In the genomic region with DNA sequence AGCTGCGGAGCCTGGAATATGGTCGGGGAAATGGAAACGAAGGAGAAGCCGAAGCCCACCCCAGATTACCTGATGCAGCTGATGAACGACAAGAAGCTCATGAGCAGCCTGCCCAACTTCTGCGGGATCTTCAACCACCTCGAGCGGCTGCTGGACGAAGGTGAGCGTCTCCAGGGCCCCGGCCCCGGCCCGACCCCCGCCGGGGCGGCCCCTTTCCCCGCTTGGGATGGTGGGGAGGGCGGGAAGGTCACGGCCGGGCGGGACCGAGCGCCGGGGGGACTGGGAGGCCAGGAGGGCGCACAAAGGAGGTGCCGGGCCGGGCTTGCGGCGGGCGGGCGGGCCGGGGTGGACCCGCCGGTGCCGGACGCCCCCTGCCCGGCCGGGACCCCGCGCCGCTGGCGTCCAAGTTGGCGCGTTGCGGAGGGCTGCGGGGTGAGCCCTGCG, we compare ENCODE assay signal across 8 cellular contexts. TPM values are rescaled to one million over a fixed set of nuclear protein-coding genes. Genes with fewer than 3 reads are reported as not detected.
DNase-seq lines count a peak whose midpoint lies in the region; ATAC-seq and TF ChIP-seq lines count a peak whose summit lies in the region.

No MANE protein-coding gene starts in this region.

- H3K4me3 Mint-ChIP-seq in brain (peak overlapping the region; percentile 77 to 91 (median 83)), memory B cell (peak overlapping the region; percentile 85)

- peak; percentile 50 for DNase-seq in A673 (ENCODE audit: low spot score)
- DNase-seq in memory B cell (ENCODE audit: low spot score in 2 of 2): peak; percentile 28 to 59
- DNase-seq in upper lobe of right lung: peak; percentile 70
- no peak for DNase-seq in islet precursor cell

- H3K9ac ChIP-seq in OCI-LY3 (ENCODE audit: low read length): peak overlapping the region; percentile 92

- intact Hi-C loops in A673 (cut with micrococcal nuclease; ENCODE audit: unreplicated experiment) (loop anchor here (5.0 to 10.0 kb wide), 2 partner anchors 230 to 682 kb away; no protein-coding TSS in a partner anchor), upper lobe of right lung (cut with DNase I) (no loop called here)

- peaks cover 39% of the 10 kb centered on the region for H3K4me1 ChIP-seq in A673 (ENCODE audit: insufficient read depth, low read length, poor library complexity, severe bottlenecking)
- peaks cover 38% of the 10 kb centered on the region for H3K4me1 ChIP-seq in OCI-LY3 (ENCODE audit: low read length)
- H3K4me1 ChIP-seq in upper lobe of right lung: peaks cover 29% of the 10 kb centered on the region

- ATAC-seq in GM19328 (IDR thresholded peaks at IDR 0.05; ENCODE audit: unreplicated experiment): peak; percentile 0
- no peak for ATAC-seq in memory B cell (ENCODE audit: low read depth)
- no peak for ATAC-seq in upper lobe of right lung
- no peak for ATAC-seq in HG03442 (IDR thresholded peaks at IDR 0.05; ENCODE audit: unreplicated experiment)

- H3K9me3 Mint-ChIP-seq in brain (peaks cover 2 to 9% (median 4%) of the 10 kb centered on the region in 5 experiments), memory B cell (no peaks in the 10 kb centered on the region)

- H3K4me1 Mint-ChIP-seq in brain (peaks cover 32% of the 10 kb centered on the region), memory B cell (peaks cover 23% of the 10 kb centered on the region)

- peak overlapping the region in 3 of 5 experiments; percentile 90 to 91 (median 91) for H3K27ac Mint-ChIP-seq in brain
- peak overlapping the region; percentile 91 for H3K27ac Mint-ChIP-seq in memory B cell

- POLR2A ChIA-PET in A673 (lab: Charles Lee; ENCODE audit: low non-redundant PET): no interaction called here

- H3K27me3 ChIP-seq in A673 (replicated peaks; ENCODE audit: insufficient read depth, low read depth, low read length, poor library complexity) (no peaks in the 10 kb centered on the region), OCI-LY3 (ENCODE audit: low read depth, low read length) (no peaks in the 10 kb centered on the region), upper lobe of right lung (no peaks in the 10 kb centered on the region)

- TF ChIP-seq CTCF in A673 (conservative IDR thresholded peaks at IDR 0.05; ENCODE audit: low read depth, low read length) (no peak), OCI-LY3 (IDR thresholded peaks at IDR 0.05; ENCODE audit: low read depth, low read length) (no peak), brain (conservative IDR thresholded peaks at IDR 0.05) (no peak), upper lobe of right lung (IDR thresholded peaks at IDR 0.05) (no peak)

- H3K27ac ChIP-seq in A673 (ENCODE audit: low read depth, low read length, poor library complexity, severe bottlenecking): peak overlapping the region; percentile 81
- H3K27ac ChIP-seq in OCI-LY3 (ENCODE audit: low read length): peak overlapping the region; percentile 86
- peak overlapping the region; percentile 95 for H3K27ac ChIP-seq in upper lobe of right lung

- peaks cover 60% of the 10 kb centered on the region for H3K79me2 ChIP-seq in OCI-LY3 (ENCODE audit: low read length)

- no TSS peak for BruUV-seq in A673 (replicated peaks; lab: Mats Ljungman, UMichigan)

- no peak overlapping the region for H2AFZ ChIP-seq in OCI-LY3 (ENCODE audit: low read depth, low read length)

- CTCF ChIA-PET in A673 (lab: Charles Lee): no interaction called here

- H3K36me3 Mint-ChIP-seq in brain (peaks cover 29% of the 10 kb centered on the region), memory B cell (peaks cover 3% of the 10 kb centered on the region)

- peak overlapping the region; percentile 81 for H3K4me2 ChIP-seq in OCI-LY3 (ENCODE audit: low read length)

- peaks cover 39% of the 10 kb centered on the region for H4K20me1 ChIP-seq in OCI-LY3 (ENCODE audit: insufficient read depth, low read length)

- no peaks in the 10 kb centered on the region for H3K9me3 ChIP-seq in A673 (ENCODE audit: low read depth, low read length, poor library complexity, severe bottlenecking)
- H3K9me3 ChIP-seq in OCI-LY3 (ENCODE audit: insufficient read depth, low read length): no peaks in the 10 kb centered on the region
- no peaks in the 10 kb centered on the region for H3K9me3 ChIP-seq in upper lobe of right lung

- H3K36me3 ChIP-seq in A673 (ENCODE audit: insufficient read depth, low read length, poor library complexity, severe bottlenecking) (no peaks in the 10 kb centered on the region), OCI-LY3 (replicated peaks; ENCODE audit: low read depth, low read length) (no peaks in the 10 kb centered on the region), upper lobe of right lung (no peaks in the 10 kb centered on the region)

- H3K4me3 ChIP-seq in A673 (ENCODE audit: low read depth, low read length, poor library complexity, severe bottlenecking) (peak overlapping the region; percentile 95), OCI-LY3 (ENCODE audit: low read length) (peak overlapping the region; percentile 93), upper lobe of right lung (peak overlapping the region; percentile 83)

- H3K27me3 Mint-ChIP-seq in brain (peaks cover 18% of the 10 kb centered on the region), memory B cell (no peaks in the 10 kb centered on the region)

RNA-seq across cellular contexts. Expression of a gene that starts 0.7 kb away (rescaled TPM):
- 128 and 131 TPM in 2 replicates for total RNA-seq in A673 (2021)
- 70.0 TPM for polyA plus RNA-seq in brain (ENCODE audit: insufficient read depth, low read depth, low replicate concordance)
- 234 TPM for total RNA-seq in upper lobe of right lung
